3 cellular contexts compared by ENCODE assay signal in genomic region chr4:173560896-173561295, GRCh38. TPM values are rescaled to one million over a fixed set of nuclear protein-coding genes. Genes with fewer than 3 reads are reported as not detected.
"Had no signal": no experiment of that assay in that cellular context is flagged by ENCODE, and none has a peak within 500 bp of the region (broad histone marks: within the 10 kb centered on the region; RNA-seq: fewer than 3 reads in every experiment).

No MANE protein-coding gene starts in this region.

- DNase-seq: GDM1, GF-D8 had no signal

- ATAC-seq: GM12878 had no signal

RNA-seq across cellular contexts. Expression of gene HAND2, which starts 30.9 kb away (rescaled TPM):
- total RNA-seq: GM12878 had no signal
